16 cellular contexts compared by ENCODE assay signal in genomic region chr2:66846887-66847286, GRCh38.
"Had no signal": no experiment of that assay in that cellular context is flagged by ENCODE, and none has a peak within 500 bp of the region (broad histone marks: within the 10 kb centered on the region; RNA-seq: fewer than 3 reads in every experiment).

No MANE protein-coding gene starts in this region.

- H3K27ac Mint-ChIP-seq: activated CD4-positive, alpha-beta memory T cell treated with anti-CD3 and anti-CD28 coated beads, Interleukin-2, amount 10 ng/mL, durations not matched to agents 7 days and 5 days; activated CD4-positive, alpha-beta T cell treated with anti-CD3 and anti-CD28 coated beads for 36 hours; activated naive CD8-positive, alpha-beta T cell treated with anti-CD3 and anti-CD28 coated beads for 36 hours; naive thymus-derived CD8-positive, alpha-beta T cell; T-helper 2 cell treated with Interferon-gamma antibody and Interleukin-4, amounts not matched to agents 5 μg/mL and 100 μg/mL, for 36 hours had no signal

- H3K4me1 Mint-ChIP-seq: activated CD4-positive, alpha-beta memory T cell treated with anti-CD3 and anti-CD28 coated beads, Interleukin-2, amount 10 ng/mL, durations not matched to agents 7 days and 5 days; activated CD4-positive, alpha-beta T cell treated with anti-CD3 and anti-CD28 coated beads for 36 hours; activated naive CD8-positive, alpha-beta T cell treated with anti-CD3 and anti-CD28 coated beads for 36 hours; naive thymus-derived CD8-positive, alpha-beta T cell had no signal

- H3K27me3 ChIP-seq: cardiac muscle cell, esophagus muscularis mucosa, neutrophil, transverse colon had no signal

- H3K27me3 Mint-ChIP-seq: activated CD4-positive, alpha-beta memory T cell treated with anti-CD3 and anti-CD28 coated beads, Interleukin-2, amount 10 ng/mL, durations not matched to agents 7 days and 5 days; activated CD4-positive, alpha-beta T cell treated with anti-CD3 and anti-CD28 coated beads for 36 hours; activated naive CD8-positive, alpha-beta T cell treated with anti-CD3 and anti-CD28 coated beads for 36 hours; naive thymus-derived CD8-positive, alpha-beta T cell had no signal

- H3K9me3 Mint-ChIP-seq: activated naive CD8-positive, alpha-beta T cell treated with anti-CD3 and anti-CD28 coated beads for 36 hours had no signal

- ATAC-seq: activated CD4-positive, alpha-beta T cell treated with anti-CD3 and anti-CD28 coated beads for 36 hours; naive thymus-derived CD8-positive, alpha-beta T cell; sciatic nerve had no signal

- H3K4me3 ChIP-seq: cardiac muscle cell, esophagus muscularis mucosa, transverse colon had no signal

- DNase-seq: activated CD4-positive, alpha-beta memory T cell treated with anti-CD3 and anti-CD28 coated beads, Interleukin-2, amount 10 ng/mL, durations not matched to agents 7 days and 5 days; activated CD4-positive, alpha-beta T cell treated with anti-CD3 and anti-CD28 coated beads for 36 hours; activated gamma-delta T cell; activated naive CD8-positive, alpha-beta T cell treated with anti-CD3 and anti-CD28 coated beads for 36 hours; activated T-cell treated with anti-CD3 and anti-CD28 coated beads, Interleukin-2, amount 50 U/mL, for 48 hours; glutamatergic neuron; naive thymus-derived CD8-positive, alpha-beta T cell; stimulated activated CD4-positive, alpha-beta T cell treated with anti-CD3 and anti-CD28 coated beads, Interleukin-2, amount 100 ng/mL, for 24 hours; stimulated activated naive CD4-positive, alpha-beta T cell; substantia nigra; transverse colon had no signal

- H3K36me3 Mint-ChIP-seq: activated naive CD8-positive, alpha-beta T cell treated with anti-CD3 and anti-CD28 coated beads for 36 hours; naive thymus-derived CD8-positive, alpha-beta T cell had no signal

- H3K4me3 Mint-ChIP-seq: activated CD4-positive, alpha-beta memory T cell treated with anti-CD3 and anti-CD28 coated beads, Interleukin-2, amount 10 ng/mL, durations not matched to agents 7 days and 5 days; activated CD4-positive, alpha-beta T cell treated with anti-CD3 and anti-CD28 coated beads for 36 hours; activated naive CD8-positive, alpha-beta T cell treated with anti-CD3 and anti-CD28 coated beads for 36 hours; naive thymus-derived CD8-positive, alpha-beta T cell; T-helper 2 cell treated with Interferon-gamma antibody and Interleukin-4, amounts not matched to agents 5 μg/mL and 100 μg/mL, for 36 hours had no signal

- H3K27ac ChIP-seq: cardiac muscle cell, esophagus muscularis mucosa, neutrophil, transverse colon had no signal

- H3K9me3 ChIP-seq: esophagus muscularis mucosa, neutrophil, transverse colon had no signal

- H3K36me3 ChIP-seq: cardiac muscle cell, esophagus muscularis mucosa, neutrophil, transverse colon had no signal

- H3K4me1 ChIP-seq: transverse colon had no signal
